Comparison of ENCODE assay signal across 2 cellular contexts in genomic region chr9:109535365-109535764, GRCh38.
TF ChIP-seq lines count a peak whose summit lies in the region.

No MANE protein-coding gene starts in this region.

TF ChIP-seq in SK-N-SH, 30 proteins besides CTCF, POLR2A, EP300 and RAD21 (continued from another document):
- TF ChIP-seq, protein P1, sequence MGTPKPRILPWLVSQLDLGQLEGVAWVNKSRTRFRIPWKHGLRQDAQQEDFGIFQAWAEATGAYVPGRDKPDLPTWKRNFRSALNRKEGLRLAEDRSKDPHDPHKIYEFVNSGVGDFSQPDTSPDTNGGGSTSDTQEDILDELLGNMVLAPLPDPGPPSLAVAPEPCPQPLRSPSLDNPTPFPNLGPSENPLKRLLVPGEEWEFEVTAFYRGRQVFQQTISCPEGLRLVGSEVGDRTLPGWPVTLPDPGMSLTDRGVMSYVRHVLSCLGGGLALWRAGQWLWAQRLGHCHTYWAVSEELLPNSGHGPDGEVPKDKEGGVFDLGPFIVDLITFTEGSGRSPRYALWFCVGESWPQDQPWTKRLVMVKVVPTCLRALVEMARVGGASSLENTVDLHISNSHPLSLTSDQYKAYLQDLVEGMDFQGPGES (IDR thresholded peaks at IDR 0.05; ENCODE audit: low read depth, low read length): no peak
- no peak for TF ChIP-seq SIN3A (IDR thresholded peaks at IDR 0.05; ENCODE audit: borderline replicate concordance, low read depth, low read length)
- no peak for TF ChIP-seq RXRA (IDR thresholded peaks at IDR 0.05; ENCODE audit: borderline replicate concordance, low read depth)
- TF ChIP-seq CHD2 (IDR thresholded peaks at IDR 0.05; ENCODE audit: low read length, partially characterized antibody): no peak
- no peak for TF ChIP-seq PBX3 (IDR thresholded peaks at IDR 0.05)

TF ChIP-seq in SK-N-SH treated with all-trans-retinoic acid at 6 μM for 48 hours, 23 proteins besides CTCF, POLR2A, EP300 and RAD21 (continued from another document):
- TF ChIP-seq POU6F1 (CRISPR knock-in tag; IDR thresholded peaks at IDR 0.05; ENCODE audit: borderline replicate concordance, low read depth): no peak
- no peak for TF ChIP-seq RARB (CRISPR knock-in tag; IDR thresholded peaks at IDR 0.05)
- TF ChIP-seq ZNF565 (CRISPR knock-in tag; conservative IDR thresholded peaks at IDR 0.05; ENCODE audit: low read depth): no peak
